8 cellular contexts compared by ENCODE assay signal in the genomic region with DNA sequence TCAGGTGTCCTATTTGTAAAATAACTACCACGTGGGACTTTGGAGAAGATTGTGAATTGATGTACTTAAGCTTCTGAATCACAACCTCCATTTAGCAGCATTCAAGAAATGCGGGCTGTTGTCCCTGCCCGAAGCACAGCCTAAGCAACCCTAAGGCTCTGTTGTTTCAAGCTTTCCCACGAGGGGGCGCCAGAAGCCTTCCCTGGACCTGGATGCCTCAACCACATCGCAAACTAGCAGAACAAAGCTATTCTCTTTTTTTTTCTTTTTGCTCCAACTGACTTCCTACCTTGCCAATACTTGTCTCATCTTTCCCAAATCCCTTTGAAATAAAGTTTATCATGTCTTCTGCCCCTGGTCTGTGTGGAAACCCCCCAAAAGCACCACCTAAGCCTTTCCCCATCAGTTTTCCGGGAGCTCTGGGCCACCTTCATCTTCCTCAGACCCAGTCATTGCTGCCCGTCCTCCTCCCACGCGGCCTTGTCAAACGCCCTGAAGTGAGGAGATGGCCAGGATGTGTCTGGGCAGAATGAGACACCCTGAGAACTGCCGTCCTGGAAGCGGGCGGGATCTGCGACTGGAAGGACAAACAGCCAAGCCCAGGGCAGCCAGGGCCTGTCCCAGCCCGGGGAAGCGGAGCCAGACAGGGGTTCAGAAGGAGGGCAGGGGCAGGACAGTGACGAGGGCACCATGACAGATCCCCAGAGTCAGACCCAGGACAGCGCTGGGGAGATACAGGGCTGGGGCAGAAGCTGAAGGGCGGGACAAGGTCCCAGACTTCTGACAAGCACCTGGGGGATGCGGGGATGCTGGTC.
DNase-seq lines count a peak whose midpoint lies in the region; ATAC-seq, FAIRE-seq and TF ChIP-seq lines count a peak whose summit lies in the region.

No MANE protein-coding gene starts in this region.

- H2AFZ ChIP-seq in OCI-LY1 (ENCODE audit: low read length) = no peak overlapping the region

- peaks cover 0 to 10% (median 3%) of the 10 kb centered on the region in 4 donors for H3K4me1 Mint-ChIP-seq in naive thymus-derived CD8-positive, alpha-beta T cell
- H3K4me1 Mint-ChIP-seq in stimulated activated effector memory CD8-positive, alpha-beta T cell treated with anti-CD3 and anti-CD28 coated beads, Interleukin-12 subunit alpha, Interleukin-12 subunit beta, amount 100 ng/mL, for 72 hours = peaks cover 23% of the 10 kb centered on the region

- H3K27me3 Mint-ChIP-seq in naive thymus-derived CD8-positive, alpha-beta T cell = peaks cover 22 to 53% (median 27%) of the 10 kb centered on the region in 5 donors

- peak overlapping the region in 1 of 10 donors; percentile 48 for H3K4me3 Mint-ChIP-seq in naive thymus-derived CD8-positive, alpha-beta T cell
- H3K4me3 Mint-ChIP-seq in stimulated activated effector memory CD8-positive, alpha-beta T cell treated with anti-CD3 and anti-CD28 coated beads, Interleukin-12 subunit alpha, Interleukin-12 subunit beta, amount 100 ng/mL, for 72 hours = no peak overlapping the region

- no peaks in the 10 kb centered on the region for H3K9me2 ChIP-seq in OCI-LY1 (ENCODE audit: low read depth, low read length)

- H3K79me2 ChIP-seq in OCI-LY1 (ENCODE audit: insufficient read depth, low read length) = no peaks in the 10 kb centered on the region

- no peaks in the 10 kb centered on the region for H3K27me3 ChIP-seq in OCI-LY1 (ENCODE audit: insufficient read depth, low read length)

- DNase-seq in D721Med (ENCODE audit: insufficient read length, low spot score) (no peak), HPDE6-E6E7 (ENCODE audit: extremely low spot score) (peak; percentile 54), activated T-cell treated with anti-CD3 and anti-CD28 coated beads for 1 hour (ENCODE audit: low read depth) (peak; percentile 75), mesenteric fat pad (ENCODE audit: low spot score) (no peak)
- peak; percentile 56 to 88 (median 74) for DNase-seq in naive thymus-derived CD8-positive, alpha-beta T cell
- DNase-seq in stimulated activated effector memory CD8-positive, alpha-beta T cell treated with anti-CD3 and anti-CD28 coated beads, Interleukin-12 subunit alpha, Interleukin-12 subunit beta, amount 100 ng/mL, for 72 hours (ENCODE audit: low spot score in 2 of 2) = peak; percentile 85 to 96

- peak; percentile 93 for TF ChIP-seq CTCF in D721Med (IDR thresholded peaks at IDR 0.05; ENCODE audit: insufficient read depth, missing control alignments)
- peak; percentile 67 for TF ChIP-seq CTCF in OCI-LY1 (IDR thresholded peaks at IDR 0.05; ENCODE audit: low read length)

- no peak overlapping the region for H3K9ac ChIP-seq in OCI-LY1 (ENCODE audit: low read length)

- no peaks in the 10 kb centered on the region for H3K36me3 Mint-ChIP-seq in naive thymus-derived CD8-positive, alpha-beta T cell
- H3K36me3 Mint-ChIP-seq in stimulated activated effector memory CD8-positive, alpha-beta T cell treated with anti-CD3 and anti-CD28 coated beads, Interleukin-12 subunit alpha, Interleukin-12 subunit beta, amount 100 ng/mL, for 72 hours = no peaks in the 10 kb centered on the region

- H3F3A ChIP-seq in OCI-LY1 (ENCODE audit: insufficient read depth, low read length) = no peaks in the 10 kb centered on the region

- no peak overlapping the region for H3K4me2 ChIP-seq in OCI-LY1 (ENCODE audit: low read length)

- peaks cover 0 to 4% (median 0%) of the 10 kb centered on the region in 9 donors for H3K9me3 Mint-ChIP-seq in naive thymus-derived CD8-positive, alpha-beta T cell
- H3K9me3 Mint-ChIP-seq in stimulated activated effector memory CD8-positive, alpha-beta T cell treated with anti-CD3 and anti-CD28 coated beads, Interleukin-12 subunit alpha, Interleukin-12 subunit beta, amount 100 ng/mL, for 72 hours = peaks cover 6% of the 10 kb centered on the region

- H3K27ac ChIP-seq in OCI-LY1 (ENCODE audit: low read depth, low read length, poor library complexity, severe bottlenecking) = no peak overlapping the region

- H3K27ac Mint-ChIP-seq in naive thymus-derived CD8-positive, alpha-beta T cell = peak overlapping the region in 1 of 10 donors; percentile 62
- no peak overlapping the region for H3K27ac Mint-ChIP-seq in stimulated activated effector memory CD8-positive, alpha-beta T cell treated with anti-CD3 and anti-CD28 coated beads, Interleukin-12 subunit alpha, Interleukin-12 subunit beta, amount 100 ng/mL, for 72 hours

- H3K4me3 ChIP-seq in OCI-LY1 (ENCODE audit: low read depth, low read length, poor library complexity, severe bottlenecking) = no peak overlapping the region

- ATAC-seq in esophagus mucosa = peak; percentile 74
- peak; percentile 72 to 82 for ATAC-seq in naive thymus-derived CD8-positive, alpha-beta T cell
- peak; percentile 68 for ATAC-seq in stimulated activated effector memory CD8-positive, alpha-beta T cell treated with anti-CD3 and anti-CD28 coated beads, Interleukin-12 subunit alpha, Interleukin-12 subunit beta, amount 100 ng/mL, for 72 hours

- no peaks in the 10 kb centered on the region for H3K9me3 ChIP-seq in OCI-LY1 (ENCODE audit: low read length)

- H3K4me1 ChIP-seq in OCI-LY1 (ENCODE audit: insufficient read depth, low read length, severe bottlenecking) = no peaks in the 10 kb centered on the region

- POLR2A ChIA-PET in naive thymus-derived CD8-positive, alpha-beta T cell (lab: Charles Lee) = interaction anchor here (0.8 to 1.2 kb wide), 2 partner anchors 123 to 137 kb away, joined by 3 to 4 read pairs; no protein-coding TSS in a partner anchor

- H3K36me3 ChIP-seq in OCI-LY1 (ENCODE audit: insufficient read depth, low read length) = no peaks in the 10 kb centered on the region

- peak; percentile 11 for FAIRE-seq in D721Med (lab: Jason Lieb, UNC)

- no peaks in the 10 kb centered on the region for H4K20me1 ChIP-seq in OCI-LY1 (ENCODE audit: insufficient read depth, low read length)

Comparison
In these comparisons a context has a peak if more than half of its experiments do, and no peak if none do; other contexts are left out.
1. DNase-seq: peak in HPDE6-E6E7 (single experiment), activated T-cell treated with anti-CD3 and anti-CD28 coated beads for 1 hour (single experiment), naive thymus-derived CD8-positive, alpha-beta T cell (10 of 10) and stimulated activated effector memory CD8-positive, alpha-beta T cell treated with anti-CD3 and anti-CD28 coated beads, Interleukin-12 subunit alpha, Interleukin-12 subunit beta, amount 100 ng/mL, for 72 hours (2 of 2); none in D721Med (single experiment) and mesenteric fat pad (single experiment).
2. Peak in every context shown above with its lines, with median percentiles within 50 percentile points of each other: ATAC-seq.